ENCODE assay signal across 10 cellular contexts in the genomic region with DNA sequence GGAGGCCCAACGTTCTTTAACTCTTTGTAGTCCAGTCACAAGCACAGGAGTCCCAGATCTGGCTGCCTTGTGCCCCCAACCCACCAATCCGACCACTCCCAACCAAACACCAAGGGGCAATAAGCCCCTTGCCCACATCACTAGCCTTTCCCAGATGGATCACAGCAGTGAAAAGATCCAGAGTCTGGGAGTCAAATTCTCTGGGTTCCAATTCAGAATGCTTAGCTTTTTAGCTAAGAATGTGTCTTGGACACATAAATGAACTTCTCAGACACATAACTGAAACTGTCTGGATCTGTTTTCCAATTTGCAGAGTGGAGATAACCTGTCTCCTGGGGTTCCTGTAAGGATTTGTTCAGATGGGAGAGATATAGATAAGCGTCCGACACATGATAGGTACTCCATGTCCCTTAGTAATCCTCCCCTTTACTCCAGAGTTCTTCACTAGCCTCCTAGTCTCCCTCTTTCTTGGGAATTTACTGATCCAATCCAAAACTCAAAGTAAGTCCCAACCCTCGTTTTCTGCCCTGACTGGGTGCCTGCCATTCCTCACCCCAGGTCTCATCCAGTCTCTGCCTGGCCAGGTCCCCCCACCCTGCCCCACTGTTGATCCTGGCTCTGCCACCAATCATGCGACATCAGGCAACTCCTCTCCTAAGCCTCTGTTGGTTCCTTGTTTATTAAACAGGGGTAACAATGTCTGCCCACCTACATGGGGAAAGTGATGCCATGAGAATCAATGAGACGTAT. TPM values are rescaled to one million over a fixed set of nuclear protein-coding genes. Genes with fewer than 3 reads are reported as not detected.
DNase-seq lines count a peak whose midpoint lies in the region; ATAC-seq and TF ChIP-seq lines count a peak whose summit lies in the region.
"Had no signal": no experiment of that assay in that cellular context is flagged by ENCODE, and none has a peak within 500 bp of the region (broad histone marks: within the 10 kb centered on the region; RNA-seq: fewer than 3 reads in every experiment).

No MANE protein-coding gene starts in this region.

- H3K27me3 ChIP-seq in sigmoid colon = no peaks in the 10 kb centered on the region

- H3K27me3 Mint-ChIP-seq in glutamatergic neuron (ENCODE audit: unreplicated experiment) = peaks cover 2% of the 10 kb centered on the region
- H3K27me3 Mint-ChIP-seq: brain had no signal

- peaks cover 9% of the 10 kb centered on the region for H3K9me3 Mint-ChIP-seq in glutamatergic neuron (ENCODE audit: unreplicated experiment)
- H3K9me3 Mint-ChIP-seq: brain had no signal

- H3K36me3 ChIP-seq in ES-I3 (ENCODE audit: insufficient read depth, low read length) = no peaks in the 10 kb centered on the region
- H3K36me3 ChIP-seq in SK-N-MC (ENCODE audit: insufficient read depth, low read length) = no peaks in the 10 kb centered on the region
- no peaks in the 10 kb centered on the region for H3K36me3 ChIP-seq in sigmoid colon

- TF ChIP-seq EP300 in sigmoid colon (IDR thresholded peaks at IDR 0.05) = no peak

- peaks cover 7% of the 10 kb centered on the region for H3K4me1 Mint-ChIP-seq in glutamatergic neuron (ENCODE audit: low read depth, unreplicated experiment)

- H3K4me3 ChIP-seq in SK-N-MC (peak overlapping the region; percentile 96), sigmoid colon (peak overlapping the region; percentile 80 to 88 (median 87))

- peaks cover 6% of the 10 kb centered on the region for H3K36me3 Mint-ChIP-seq in glutamatergic neuron (ENCODE audit: unreplicated experiment)
- H3K36me3 Mint-ChIP-seq: brain had no signal

- TF ChIP-seq CTCF in glutamatergic neuron (IDR thresholded peaks at IDR 0.05; ENCODE audit: partially characterized antibody, unreplicated experiment) (no peak), sigmoid colon (IDR thresholded peaks at IDR 0.05) (no peak)

- no peak for DNase-seq in SK-N-MC (ENCODE audit: low read depth, low spot score)
- DNase-seq in glutamatergic neuron = no peak
- no peak for DNase-seq in sigmoid colon
- no peak for DNase-seq in OCI-M1 (lab: John Stamatoyannopoulos, UW)
- no peak for DNase-seq in stimulated activated naive CD8-positive, alpha-beta T cell treated with anti-CD3 and anti-CD28 coated beads, Interleukin-15, Interleukin-2, amounts not matched to agents 100 U/mL and 50 U/mL, for 24 hours
- no peak for DNase-seq in islet precursor cell

- intact Hi-C loops in sigmoid colon (cut with DNase I) = loop anchor here (2.0 kb wide), 1 partner anchor 18 kb away; no protein-coding TSS in a partner anchor

- ATAC-seq in stimulated activated naive CD8-positive, alpha-beta T cell treated with anti-CD3 and anti-CD28 coated beads, Interleukin-15, Interleukin-2, amounts not matched to agents 100 U/mL and 50 U/mL, for 24 hours = no peak
- no peak for ATAC-seq in HG03108 (IDR thresholded peaks at IDR 0.05; ENCODE audit: unreplicated experiment)

- no peak for TF ChIP-seq POLR2A in sigmoid colon (IDR thresholded peaks at IDR 0.05)

- H3K4me3 Mint-ChIP-seq in glutamatergic neuron (ENCODE audit: unreplicated experiment) = no peak overlapping the region

- whole genome bisulfite sequencing in sigmoid colon, 2 donors = 50 to 51% methylated on average over 7 of the region's 7 CpGs

- H3K4me1 ChIP-seq in ES-I3 (ENCODE audit: insufficient read depth, low read length) = peaks cover 40% of the 10 kb centered on the region
- H3K4me1 ChIP-seq in sigmoid colon = peaks cover 0 to 71% (median 53%) of the 10 kb centered on the region in 4 donors

- H3K27ac ChIP-seq in SK-N-MC = peak overlapping the region; percentile 89
- peak overlapping the region; percentile 93 to 98 (median 97) for H3K27ac ChIP-seq in sigmoid colon

- H3K9me3 ChIP-seq in ES-I3 (ENCODE audit: control insufficient read depth, insufficient read depth, low read length) = no peaks in the 10 kb centered on the region
- H3K9me3 ChIP-seq in SK-N-MC (ENCODE audit: low read depth, low read length) = no peaks in the 10 kb centered on the region
- no peaks in the 10 kb centered on the region for H3K9me3 ChIP-seq in sigmoid colon

- H3K27ac Mint-ChIP-seq in glutamatergic neuron (ENCODE audit: unreplicated experiment) = peak overlapping the region; percentile 71

- H3K9ac ChIP-seq in ES-I3 (ENCODE audit: low read depth, low read length) = peak overlapping the region; percentile 81
- H3K9ac ChIP-seq in SK-N-MC (ENCODE audit: insufficient read length) = peak overlapping the region; percentile 83

RNA-seq across cellular contexts. Expression of gene TNFRSF1A, which starts 0.4 kb away (rescaled TPM):
- total RNA-seq in glutamatergic neuron (ENCODE audit: unreplicated experiment) (7.4 TPM), sigmoid colon (100 to 1,000 TPM; 135 to 191 (median 176) TPM)
- 100 to 1,000 TPM in 1 of 3 donors, 10 to 100 TPM in 2; 31.7 to 107 (median 74.5) TPM for polyA plus RNA-seq in sigmoid colon

RNA-seq across cellular contexts. Expression of gene PLEKHG6, which starts 31.8 kb away (rescaled TPM):
- total RNA-seq in glutamatergic neuron (ENCODE audit: unreplicated experiment) = not detected
- 1 to 10 TPM in 1 of 4 donors, under 1 TPM in 1, not detected in 2; 0.99 to 2.5 TPM for total RNA-seq in sigmoid colon
- 100 to 1,000 TPM in 1 of 3 donors, 10 to 100 TPM in 2; 61.3 to 146 (median 93.6) TPM for polyA plus RNA-seq in sigmoid colon
- total RNA-seq: SK-MEL-5 had no signal

RNA-seq across cellular contexts. Expression of gene SCNN1A, which starts 33.0 kb away (rescaled TPM):
- 0.74 TPM for total RNA-seq in glutamatergic neuron (ENCODE audit: unreplicated experiment)
- 1 to 10 TPM in 3 of 4 donors, under 1 TPM in 1; 0.82 to 7.2 (median 1.1) TPM for total RNA-seq in sigmoid colon
- 100 to 1,000 TPM in 1 of 3 donors, 10 to 100 TPM in 2; 51.1 to 169 (median 53.5) TPM for polyA plus RNA-seq in sigmoid colon
- total RNA-seq: SK-MEL-5 had no signal

RNA-seq across cellular contexts. Expression of gene LTBR, which starts 41.6 kb away (rescaled TPM):
- total RNA-seq in glutamatergic neuron (ENCODE audit: unreplicated experiment) (not detected), sigmoid colon (100 to 1,000 TPM in 3 of 4 donors, 10 to 100 TPM in 1; 85.2 to 200 (median 125) TPM)
- polyA plus RNA-seq in sigmoid colon = 10 to 100 TPM; 36.3 to 85.2 (median 37.8) TPM

Comparison
In these comparisons a context has a peak if more than half of its experiments do, and no peak if none do; other contexts are left out.
1. RNA of gene TNFRSF1A, which starts 0.4 kb away (total RNA-seq): 135 to 191 TPM in sigmoid colon; 7.4 TPM in glutamatergic neuron (single experiment); every median in the first group is over 10 times any median in the second.